In the genomic region with DNA sequence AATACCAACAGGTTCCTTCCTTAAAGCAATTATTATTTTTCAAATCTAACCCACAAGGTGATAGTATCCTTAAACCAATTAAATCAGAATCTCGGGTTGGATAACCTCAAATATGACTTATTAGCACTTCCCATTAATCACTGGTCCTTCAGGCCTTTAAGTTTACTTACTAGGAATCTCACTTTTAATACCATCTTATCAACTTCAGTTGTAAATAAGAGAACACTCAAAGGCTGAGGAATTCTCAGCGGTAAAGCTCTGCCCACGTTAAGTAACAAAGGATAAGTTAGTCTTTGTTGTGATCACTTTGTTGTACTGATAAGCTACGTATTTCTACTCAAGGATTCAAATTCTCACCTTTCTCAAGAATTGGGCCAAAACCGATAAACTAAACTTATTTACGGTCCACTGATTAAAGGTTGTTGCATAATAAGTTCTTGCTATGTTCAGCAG, we compare ENCODE assay signal across 8 cellular contexts.
DNase-seq lines count a peak whose midpoint lies in the region; ATAC-seq and TF ChIP-seq lines count a peak whose summit lies in the region.

No MANE protein-coding gene starts in this region.

- no peak for TF ChIP-seq CTCF in heart right ventricle (IDR thresholded peaks at IDR 0.05)
- no peak for TF ChIP-seq CTCF in ascending aorta (IDR thresholded peaks at IDR 0.05)
- no peak for TF ChIP-seq CTCF in lower lobe of right lung (IDR thresholded peaks at IDR 0.05)

- intact Hi-C loops in heart right ventricle (cut with DNase I) (loop anchor here in 1 of 10 donors (10.0 kb wide), 1 partner anchor 1805 kb away; a partner anchor contains a TSS), left ventricle myocardium superior (cut with micrococcal nuclease) (no loop called here), ascending aorta (cut with DNase I) (loop anchor here (10.0 kb wide), 2 partner anchors 1605 to 1805 kb away; a partner anchor contains a TSS), lower lobe of right lung (cut with DNase I) (no loop called here), aorta (cut with DNase I) (no loop called here)

- H3K36me3 ChIP-seq in heart right ventricle (peaks cover 0 to 12% (median 0%) of the 10 kb centered on the region in 9 donors), ascending aorta (no peaks in the 10 kb centered on the region), lower lobe of right lung (no peaks in the 10 kb centered on the region), aorta (ENCODE audit: control insufficient read depth in 1 of 2, insufficient read depth in 2 of 2, low read length in 1 of 2) (no peaks in the 10 kb centered on the region)

- H3K4me1 ChIP-seq in heart right ventricle (peaks cover 0 to 35% (median 4%) of the 10 kb centered on the region in 9 donors), ascending aorta (peaks cover 0 to 2% of the 10 kb centered on the region in 2 donors), lower lobe of right lung (peaks cover 5% of the 10 kb centered on the region), aorta (ENCODE audit: control insufficient read depth in 1 of 2, insufficient read depth in 2 of 2, low read length in 2 of 2) (no peaks in the 10 kb centered on the region)

- no peaks in the 10 kb centered on the region for H3K9me3 ChIP-seq in heart right ventricle
- H3K9me3 ChIP-seq in ascending aorta: no peaks in the 10 kb centered on the region
- H3K9me3 ChIP-seq in lower lobe of right lung: no peaks in the 10 kb centered on the region
- H3K9me3 ChIP-seq in aorta (ENCODE audit: control insufficient read depth, low read length): no peaks in the 10 kb centered on the region

- H3K27ac ChIP-seq in heart right ventricle (peak overlapping the region in 4 of 10 donors; percentile 36 to 89 (median 54)), ascending aorta (peak overlapping the region; percentile 66 to 74), lower lobe of right lung (peak overlapping the region; percentile 80), aorta (ENCODE audit: low read depth in 1 of 2, low read length in 2 of 2) (peak overlapping the region in 1 of 2 donors; percentile 49), caudate nucleus (ENCODE audit: low read depth, low read length) (no peak overlapping the region)

- WGBS in heart right ventricle, 2 donors: 61 to 67% methylated on average over 6 of the region's 6 CpGs
- 59 to 61% methylated on average over 6 of the region's 6 CpGs for WGBS in aorta, 2 donors

- ATAC-seq in heart right ventricle (no peak), left ventricle myocardium superior (no peak), lower lobe of right lung (no peak), aorta (ENCODE audit: low FRiP score) (no peak)

- no peak for DNase-seq in heart right ventricle
- no peak for DNase-seq in left ventricle myocardium superior
- no peak for DNase-seq in ascending aorta (ENCODE audit: low spot score in 2 of 2)
- no peak for DNase-seq in lower lobe of right lung
- DNase-seq in aorta: no peak
- DNase-seq in EL: no peak
- DNase-seq in caudate nucleus (lab: John Stamatoyannopoulos, UW): no peak
- no peak for DNase-seq in NCI-H2227 (lab: John Stamatoyannopoulos, UW; ENCODE audit: unreplicated experiment)

- H3K27me3 ChIP-seq in heart right ventricle (peaks cover 0 to 3% (median 0%) of the 10 kb centered on the region in 7 donors), ascending aorta (no peaks in the 10 kb centered on the region), lower lobe of right lung (ENCODE audit: low read depth) (no peaks in the 10 kb centered on the region), aorta (ENCODE audit: control insufficient read depth in 1 of 2, insufficient read depth in 2 of 2, low read length in 1 of 2) (peaks cover 0 to 3% of the 10 kb centered on the region in 2 donors)

- peak overlapping the region in 8 of 10 donors; percentile 27 to 60 (median 49) for H3K4me3 ChIP-seq in heart right ventricle
- H3K4me3 ChIP-seq in ascending aorta: peak overlapping the region; percentile 47 to 65
- H3K4me3 ChIP-seq in lower lobe of right lung: peak overlapping the region; percentile 54
- peak overlapping the region; percentile 6 to 15 for H3K4me3 ChIP-seq in aorta (ENCODE audit: low read length in 2 of 2)
